ENCODE assay signal across 1 cellular context in genomic region chr7:74656421-74656910, GRCh38.
A peak's percentile ranks its signal among the peaks of the same experiment; 100 is the strongest.
TF ChIP-seq lines count a peak whose summit lies in the region.

No MANE protein-coding gene starts in this region.

TF ChIP-seq in HepG2, 621 proteins besides CTCF, POLR2A, EP300 and RAD21 (continued from another document):
- no peak for TF ChIP-seq ZNF431 (CRISPR knock-in tag; IDR thresholded peaks at IDR 0.05; ENCODE audit: borderline replicate concordance, low read depth)
- no peak for TF ChIP-seq USF2 (IDR thresholded peaks at IDR 0.05; ENCODE audit: low read depth, low read length)
- no peak for TF ChIP-seq USF2 (CRISPR knock-in tag; IDR thresholded peaks at IDR 0.05; ENCODE audit: borderline replicate concordance)
- 0 out of 2 replicates have a peak, but pooled peaks have one; percentile 10 for TF ChIP-seq RXRB (CRISPR knock-in tag; IDR thresholded peaks at IDR 0.05; ENCODE audit: borderline replicate concordance)
- TF ChIP-seq ZNF503 (CRISPR knock-in tag; IDR thresholded peaks at IDR 0.05), result peak; percentile 10; the same call in 1 of the 2 replicates
- TF ChIP-seq PHB2 (IDR thresholded peaks at IDR 0.05; ENCODE audit: partially characterized antibody), result no peak
- no peak for TF ChIP-seq SAP130 (CRISPR knock-in tag; IDR thresholded peaks at IDR 0.05; ENCODE audit: low read depth)
- TF ChIP-seq TBP (CRISPR knock-in tag; IDR thresholded peaks at IDR 0.05), result no peak
- TF ChIP-seq ZNF44 (CRISPR knock-in tag; IDR thresholded peaks at IDR 0.05), result no peak
- TF ChIP-seq, protein P1, sequence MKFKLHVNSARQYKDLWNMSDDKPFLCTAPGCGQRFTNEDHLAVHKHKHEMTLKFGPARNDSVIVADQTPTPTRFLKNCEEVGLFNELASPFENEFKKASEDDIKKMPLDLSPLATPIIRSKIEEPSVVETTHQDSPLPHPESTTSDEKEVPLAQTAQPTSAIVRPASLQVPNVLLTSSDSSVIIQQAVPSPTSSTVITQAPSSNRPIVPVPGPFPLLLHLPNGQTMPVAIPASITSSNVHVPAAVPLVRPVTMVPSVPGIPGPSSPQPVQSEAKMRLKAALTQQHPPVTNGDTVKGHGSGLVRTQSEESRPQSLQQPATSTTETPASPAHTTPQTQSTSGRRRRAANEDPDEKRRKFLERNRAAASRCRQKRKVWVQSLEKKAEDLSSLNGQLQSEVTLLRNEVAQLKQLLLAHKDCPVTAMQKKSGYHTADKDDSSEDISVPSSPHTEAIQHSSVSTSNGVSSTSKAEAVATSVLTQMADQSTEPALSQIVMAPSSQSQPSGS (CRISPR knock-in tag; IDR thresholded peaks at IDR 0.05), result peak; percentile 10; the same call in 1 of the 2 replicates
- TF ChIP-seq ZSCAN12 (CRISPR knock-in tag; IDR thresholded peaks at IDR 0.05), result no peak
- TF ChIP-seq, protein P2, sequence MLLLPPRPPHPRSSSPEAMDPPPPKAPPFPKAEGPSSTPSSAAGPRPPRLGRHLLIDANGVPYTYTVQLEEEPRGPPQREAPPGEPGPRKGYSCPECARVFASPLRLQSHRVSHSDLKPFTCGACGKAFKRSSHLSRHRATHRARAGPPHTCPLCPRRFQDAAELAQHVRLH (CRISPR knock-in tag; IDR thresholded peaks at IDR 0.05; ENCODE audit: borderline replicate concordance, low read depth), result no peak
- no peak for TF ChIP-seq IRF9 (CRISPR knock-in tag; IDR thresholded peaks at IDR 0.05; ENCODE audit: borderline replicate concordance)
- no peak for TF ChIP-seq ZNF142 (CRISPR knock-in tag; IDR thresholded peaks at IDR 0.05)
- no peak for TF ChIP-seq POLR2AphosphoS2 (IDR thresholded peaks at IDR 0.05; ENCODE audit: low read depth, low read length)
- no peak for TF ChIP-seq ZNF260 (CRISPR knock-in tag; IDR thresholded peaks at IDR 0.05; ENCODE audit: borderline replicate concordance, low read depth)
- TF ChIP-seq, protein P3, sequence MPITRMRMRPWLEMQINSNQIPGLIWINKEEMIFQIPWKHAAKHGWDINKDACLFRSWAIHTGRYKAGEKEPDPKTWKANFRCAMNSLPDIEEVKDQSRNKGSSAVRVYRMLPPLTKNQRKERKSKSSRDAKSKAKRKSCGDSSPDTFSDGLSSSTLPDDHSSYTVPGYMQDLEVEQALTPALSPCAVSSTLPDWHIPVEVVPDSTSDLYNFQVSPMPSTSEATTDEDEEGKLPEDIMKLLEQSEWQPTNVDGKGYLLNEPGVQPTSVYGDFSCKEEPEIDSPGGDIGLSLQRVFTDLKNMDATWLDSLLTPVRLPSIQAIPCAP (CRISPR knock-in tag; IDR thresholded peaks at IDR 0.05; ENCODE audit: low read depth), result no peak
